1 cellular context compared by ENCODE assay signal in genomic region chr6:56671160-56671559, GRCh38.
TF ChIP-seq lines count a peak whose summit lies in the region.

No MANE protein-coding gene starts in this region.

TF ChIP-seq in GM12878, 131 proteins besides CTCF, POLR2A, EP300 and RAD21:
- TF ChIP-seq E4F1 (IDR thresholded peaks at IDR 0.05; ENCODE audit: borderline replicate concordance, partially characterized antibody) (no peak), JUND (IDR thresholded peaks at IDR 0.05; ENCODE audit: low read depth, low read length) (no peak), SREBF1 (IDR thresholded peaks at IDR 0.05; ENCODE audit: low read length) (no peak), EED (IDR thresholded peaks at IDR 0.05; ENCODE audit: low read depth) (no peak), BCL11A (IDR thresholded peaks at IDR 0.05; ENCODE audit: low read depth, low read length) (no peak), ATF3 (IDR thresholded peaks at IDR 0.05; ENCODE audit: borderline replicate concordance, extremely low read depth, low read depth, low read length) (no peak), HDAC2 (IDR thresholded peaks at IDR 0.05) (no peak), ZBED1 (IDR thresholded peaks at IDR 0.05; ENCODE audit: borderline replicate concordance) (no peak), PAX5 (IDR thresholded peaks at IDR 0.05; ENCODE audit: borderline replicate concordance, low read depth, low read length) (no peak), NR2C2 (IDR thresholded peaks at IDR 0.05; ENCODE audit: borderline replicate concordance, control insufficient read depth, insufficient read length, low read depth) (no peak), SKIL (IDR thresholded peaks at IDR 0.05; ENCODE audit: low read depth, poor library complexity, severe bottlenecking) (no peak), EZH2 (IDR thresholded peaks at IDR 0.05; ENCODE audit: borderline replicate concordance, control insufficient read depth, low read depth, low read length) (no peak), ATF7 (IDR thresholded peaks at IDR 0.05; ENCODE audit: low read depth) (no peak), PRDM15 (CRISPR knock-in tag; IDR thresholded peaks at IDR 0.05) (no peak), KAT2A (conservative IDR thresholded peaks at IDR 0.05; ENCODE audit: control insufficient read depth, low read depth, low read length) (no peak), RELB (IDR thresholded peaks at IDR 0.05; ENCODE audit: low read depth) (no peak), ATF2 (IDR thresholded peaks at IDR 0.05; ENCODE audit: low read length) (no peak), ZNF274 (IDR thresholded peaks at IDR 0.05; ENCODE audit: insufficient read depth, insufficient read length) (no peak)
TF ChIP-seq in GM12878: peak in this region for 0.
